ENCODE assay signal across 32 cellular contexts in genomic region chr12:47746073-47746472, GRCh38. TPM values are rescaled to one million over a fixed set of nuclear protein-coding genes. Genes with fewer than 3 reads are reported as not detected.
"Had no signal": no experiment of that assay in that cellular context is flagged by ENCODE, and none has a peak within 500 bp of the region (broad histone marks: within the 10 kb centered on the region; RNA-seq: fewer than 3 reads in every experiment).

No MANE protein-coding gene starts in this region.

- DNase-seq: activated CD4-positive, alpha-beta memory T cell treated with anti-CD3 and anti-CD28 coated beads, Interleukin-2, amount 10 ng/mL, durations not matched to agents 7 days and 5 days; activated CD4-positive, alpha-beta T cell treated with anti-CD3 and anti-CD28 coated beads for 1 hour; activated CD4-positive, alpha-beta T cell treated with anti-CD3 and anti-CD28 coated beads, Interleukin-2, amount 10 ng/mL, durations not matched to agents 7 days and 5 days; activated CD8-positive, alpha-beta memory T cell treated with anti-CD3 and anti-CD28 coated beads, Interleukin-2, amount 50 U/mL, for 48 hours; activated gamma-delta T cell; activated naive CD4-positive, alpha-beta T cell treated with anti-CD3 and anti-CD28 coated beads, Interleukin-2, amount 10 ng/mL, durations not matched to agents 7 days and 5 days; activated naive CD8-positive, alpha-beta T cell treated with anti-CD3 and anti-CD28 coated beads, Interleukin-2, amount 10 ng/mL, durations not matched to agents 7 days and 5 days; activated T-cell treated with anti-CD3 and anti-CD28 coated beads, Interleukin-2, amount 50 U/mL, for 24 hours; brain microvascular endothelial cell; effector CD4-positive, alpha-beta T cell; foreskin keratinocyte; kidney glomerular epithelial cell; left lung; lower lobe of right lung; mesenchymal stem cell; naive thymus-derived CD8-positive, alpha-beta T cell; retina; stimulated activated CD4-positive, alpha-beta T cell treated with anti-CD3 and anti-CD28 coated beads, Interleukin-1b, Interleukin-23, amount 100 ng/mL, for 48 hours; stimulated activated naive CD4-positive, alpha-beta T cell; SW 1271; T1000 had no signal

- H3K4me1 ChIP-seq: foreskin keratinocyte, prostate gland had no signal

- H3K27ac Mint-ChIP-seq: activated CD4-positive, alpha-beta memory T cell treated with anti-CD3 and anti-CD28 coated beads, Interleukin-2, amount 10 ng/mL, durations not matched to agents 7 days and 5 days; activated CD4-positive, alpha-beta T cell treated with anti-CD3 and anti-CD28 coated beads, Interleukin-2, amount 10 ng/mL, durations not matched to agents 7 days and 5 days; activated naive CD4-positive, alpha-beta T cell treated with anti-CD3 and anti-CD28 coated beads, Interleukin-2, amount 10 ng/mL, durations not matched to agents 7 days and 5 days; activated naive CD8-positive, alpha-beta T cell treated with anti-CD3 and anti-CD28 coated beads, Interleukin-2, amount 10 ng/mL, durations not matched to agents 7 days and 5 days; activated T-cell treated with anti-CD3 and anti-CD28 coated beads, Interleukin-2, amount 50 U/mL, for 24 hours; dendritic cell treated with granulocyte-macrophage colony-stimulating factor and Interleukin-4, amounts not matched to agents 40 ng/mL and 50 ng/mL, for 4 days; T-helper 1 cell treated with Interleukin-12 subunit alpha and Interleukin-12 subunit beta and Interleukin-4 antibody, amounts not matched to agents 30 μg/mL and 1 μg/mL, for 36 hours; WTC11 had no signal

- H3K4me2 ChIP-seq: smooth muscle cell had no signal

- H3K36me3 ChIP-seq: brain microvascular endothelial cell, prostate gland had no signal

- H3K27ac ChIP-seq: brain microvascular endothelial cell, esophagus muscularis mucosa, foreskin keratinocyte, heart left ventricle, left lung, lower lobe of right lung, prostate gland, upper lobe of left lung, vagina had no signal

- H3K27me3 ChIP-seq: esophagus muscularis mucosa, foreskin keratinocyte, heart left ventricle, left lung, upper lobe of left lung, vagina had no signal

- ATAC-seq: foreskin keratinocyte; left lung; lower lobe of right lung; naive thymus-derived CD8-positive, alpha-beta T cell; WTC11 had no signal

- H3K4me3 ChIP-seq: esophagus muscularis mucosa, heart left ventricle, left lung, lower lobe of right lung, prostate gland, smooth muscle cell, upper lobe of left lung, vagina had no signal

- H3K4me3 Mint-ChIP-seq: activated CD4-positive, alpha-beta memory T cell treated with anti-CD3 and anti-CD28 coated beads, Interleukin-2, amount 10 ng/mL, durations not matched to agents 7 days and 5 days; activated CD4-positive, alpha-beta T cell treated with anti-CD3 and anti-CD28 coated beads, Interleukin-2, amount 10 ng/mL, durations not matched to agents 7 days and 5 days; activated naive CD4-positive, alpha-beta T cell treated with anti-CD3 and anti-CD28 coated beads, Interleukin-2, amount 10 ng/mL, durations not matched to agents 7 days and 5 days; activated naive CD8-positive, alpha-beta T cell treated with anti-CD3 and anti-CD28 coated beads, Interleukin-2, amount 10 ng/mL, durations not matched to agents 7 days and 5 days; activated T-cell treated with anti-CD3 and anti-CD28 coated beads, Interleukin-2, amount 50 U/mL, for 24 hours; dendritic cell treated with granulocyte-macrophage colony-stimulating factor and Interleukin-4, amounts not matched to agents 40 ng/mL and 50 ng/mL, for 4 days; naive thymus-derived CD8-positive, alpha-beta T cell; T-helper 1 cell treated with Interleukin-12 subunit alpha and Interleukin-12 subunit beta and Interleukin-4 antibody, amounts not matched to agents 30 μg/mL and 1 μg/mL, for 36 hours; WTC11 had no signal

- H3K27me3 Mint-ChIP-seq: activated T-cell treated with anti-CD3 and anti-CD28 coated beads, Interleukin-2, amount 50 U/mL, for 24 hours had no signal

- H3K9me3 Mint-ChIP-seq: activated CD4-positive, alpha-beta memory T cell treated with anti-CD3 and anti-CD28 coated beads, Interleukin-2, amount 10 ng/mL, durations not matched to agents 7 days and 5 days; activated CD4-positive, alpha-beta T cell treated with anti-CD3 and anti-CD28 coated beads, Interleukin-2, amount 10 ng/mL, durations not matched to agents 7 days and 5 days; activated naive CD4-positive, alpha-beta T cell treated with anti-CD3 and anti-CD28 coated beads, Interleukin-2, amount 10 ng/mL, durations not matched to agents 7 days and 5 days; activated naive CD8-positive, alpha-beta T cell treated with anti-CD3 and anti-CD28 coated beads, Interleukin-2, amount 10 ng/mL, durations not matched to agents 7 days and 5 days; activated T-cell treated with anti-CD3 and anti-CD28 coated beads, Interleukin-2, amount 50 U/mL, for 24 hours; dendritic cell treated with granulocyte-macrophage colony-stimulating factor and Interleukin-4, amounts not matched to agents 40 ng/mL and 50 ng/mL, for 4 days; naive thymus-derived CD8-positive, alpha-beta T cell; T-helper 1 cell treated with Interleukin-12 subunit alpha and Interleukin-12 subunit beta and Interleukin-4 antibody, amounts not matched to agents 30 μg/mL and 1 μg/mL, for 36 hours; WTC11 had no signal

- H3K9me3 ChIP-seq: esophagus muscularis mucosa, heart left ventricle, left lung, lower lobe of right lung, prostate gland, upper lobe of left lung, vagina had no signal

- FAIRE-seq: astrocyte had no signal

RNA-seq across cellular contexts. Expression of gene ENDOU, which starts 20.8 kb away (rescaled TPM):
- total RNA-seq: activated CD4-positive, alpha-beta memory T cell treated with anti-CD3 and anti-CD28 coated beads, Interleukin-2, amount 10 ng/mL, durations not matched to agents 7 days and 5 days; activated CD4-positive, alpha-beta T cell treated with anti-CD3 and anti-CD28 coated beads, Interleukin-2, amount 10 ng/mL, durations not matched to agents 7 days and 5 days; astrocyte; left lung; lower lobe of right lung; naive thymus-derived CD8-positive, alpha-beta T cell; osteocyte; WTC11 had no signal
- polyA plus RNA-seq: naive thymus-derived CD8-positive, alpha-beta T cell had no signal
